Comparison of ENCODE assay signal across 9 cellular contexts in the genomic region with DNA sequence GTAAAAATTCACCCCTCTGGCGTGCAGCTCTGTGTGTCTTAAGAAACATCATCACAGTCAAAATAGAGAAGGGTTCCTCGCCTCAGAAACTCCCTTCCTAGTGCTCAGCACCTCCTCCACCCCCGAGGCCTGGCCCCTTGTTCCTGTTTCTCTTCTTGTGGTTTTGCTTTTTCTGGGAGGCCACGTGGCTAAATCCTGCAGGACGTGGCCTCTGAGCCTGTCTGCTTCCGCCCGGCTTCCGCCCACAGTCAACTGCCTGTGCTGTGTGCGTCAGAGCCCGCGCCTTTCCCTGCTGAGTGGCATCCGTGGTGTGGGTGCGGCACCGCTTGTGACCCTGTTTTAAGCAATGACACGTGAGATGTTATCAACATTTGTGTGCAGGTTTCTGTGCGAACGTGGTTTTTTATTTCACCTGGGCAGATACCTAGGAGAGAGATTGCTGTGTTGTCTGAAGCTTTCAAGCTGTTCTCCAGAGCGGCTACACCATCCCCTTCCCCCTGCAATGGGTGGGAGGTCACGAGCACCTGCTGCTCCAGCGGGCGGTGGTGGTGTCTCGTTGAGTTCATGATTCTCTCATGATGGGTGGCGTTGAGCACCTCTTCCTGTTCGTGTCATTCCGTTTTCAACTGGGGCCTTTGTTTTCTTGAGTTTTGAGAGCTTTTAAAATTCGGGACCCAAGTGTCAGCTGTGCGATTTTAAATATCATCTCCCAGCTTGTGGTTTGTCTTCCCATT. TPM values are rescaled to one million over a fixed set of nuclear protein-coding genes. Genes with fewer than 3 reads are reported as not detected.
DNase-seq lines count a peak whose midpoint lies in the region; ATAC-seq, FAIRE-seq and TF ChIP-seq lines count a peak whose summit lies in the region.
"Had no signal": no experiment of that assay in that cellular context is flagged by ENCODE, and none has a peak within 500 bp of the region (broad histone marks: within the 10 kb centered on the region; RNA-seq: fewer than 3 reads in every experiment).

No MANE protein-coding gene starts in this region.

- FAIRE-seq in H54 (lab: Jason Lieb, UNC), result no peak

- no peak overlapping the region for H3K9ac ChIP-seq in neural progenitor cell
- H3K9ac ChIP-seq in subcutaneous abdominal adipose tissue (ENCODE audit: low read length in 5 of 5), result peak overlapping the region in 1 of 5 donors; percentile 22

- TF ChIP-seq CTCF in neural progenitor cell (IDR thresholded peaks at IDR 0.05), result no peak

- H3K9me3 Mint-ChIP-seq in central memory CD8-positive, alpha-beta T cell, result no peaks in the 10 kb centered on the region
- no peaks in the 10 kb centered on the region for H3K9me3 Mint-ChIP-seq in neural progenitor cell

- no peaks in the 10 kb centered on the region for H3K27me3 Mint-ChIP-seq in central memory CD8-positive, alpha-beta T cell
- peaks cover 9% of the 10 kb centered on the region for H3K27me3 Mint-ChIP-seq in neural progenitor cell (ENCODE audit: insufficient read depth, low read depth)

- H3K4me1 Mint-ChIP-seq in central memory CD8-positive, alpha-beta T cell, result peaks cover 29% of the 10 kb centered on the region
- peaks cover 13% of the 10 kb centered on the region for H3K4me1 Mint-ChIP-seq in neural progenitor cell

- H3K27me3 ChIP-seq in neural progenitor cell, result no peaks in the 10 kb centered on the region
- no peaks in the 10 kb centered on the region for H3K27me3 ChIP-seq in subcutaneous abdominal adipose tissue (ENCODE audit: control insufficient read depth in 5 of 5, insufficient read depth in 4 of 5, low read length in 5 of 5)

- no peaks in the 10 kb centered on the region for H3K79me2 ChIP-seq in neural progenitor cell (ENCODE audit: low read depth)

- H4K20me1 ChIP-seq in neural progenitor cell (ENCODE audit: low read depth), result no peaks in the 10 kb centered on the region

- ATAC-seq in GM19324 (IDR thresholded peaks at IDR 0.05; ENCODE audit: low FRiP score, unreplicated experiment) (peak; percentile 59), HG03442 (IDR thresholded peaks at IDR 0.05; ENCODE audit: unreplicated experiment) (peak; percentile 68)
- ATAC-seq in central memory CD8-positive, alpha-beta T cell (replicated peaks; ENCODE audit: extremely low read depth, poor library complexity, severe bottlenecking), result peak; percentile 95

- no peak for TF ChIP-seq POLR2A in H54 (IDR thresholded peaks at IDR 0.05; ENCODE audit: low read depth, low read length)

- H3K9me3 ChIP-seq in neural progenitor cell (ENCODE audit: low read depth) (no peaks in the 10 kb centered on the region), subcutaneous abdominal adipose tissue (ENCODE audit: control insufficient read depth in 5 of 5, low read length in 5 of 5) (no peaks in the 10 kb centered on the region)

- no peak overlapping the region for H3K4me3 ChIP-seq in neural progenitor cell
- peak overlapping the region in 3 of 5 donors; percentile 28 to 33 (median 32) for H3K4me3 ChIP-seq in subcutaneous abdominal adipose tissue (ENCODE audit: low read depth in 1 of 5, low read length in 5 of 5)

- H3K27ac Mint-ChIP-seq in central memory CD8-positive, alpha-beta T cell (ENCODE audit: low read depth), result peak overlapping the region; percentile 95
- no peak overlapping the region for H3K27ac Mint-ChIP-seq in neural progenitor cell

- peak; percentile 79 for DNase-seq in activated CD4-positive, alpha-beta T cell treated with anti-CD3 and anti-CD28 coated beads for 1 hour
- peak; percentile 73 to 83 for DNase-seq in central memory CD8-positive, alpha-beta T cell (ENCODE audit: low spot score in 2 of 2)
- no peak for DNase-seq in neural progenitor cell (ENCODE audit: low spot score)
- no peak for DNase-seq in dedifferentiated amniotic fluid mesenchymal stem cell (ENCODE audit: extremely low spot score)
- DNase-seq in H54 (ENCODE audit: insufficient read length, low spot score), result no peak

- H3F3A ChIP-seq in neural progenitor cell (ENCODE audit: low read depth), result no peaks in the 10 kb centered on the region

- no peaks in the 10 kb centered on the region for H3K36me3 ChIP-seq in neural progenitor cell
- H3K36me3 ChIP-seq in subcutaneous abdominal adipose tissue (ENCODE audit: control insufficient read depth in 5 of 5, insufficient read depth in 5 of 5, low read length in 5 of 5), result peaks cover 6 to 90% (median 78%) of the 10 kb centered on the region in 5 donors

- H3K36me3 Mint-ChIP-seq in central memory CD8-positive, alpha-beta T cell (ENCODE audit: insufficient read depth), result peaks cover 20% of the 10 kb centered on the region
- peaks cover 17% of the 10 kb centered on the region for H3K36me3 Mint-ChIP-seq in neural progenitor cell

- peak overlapping the region; percentile 74 for H3K4me3 Mint-ChIP-seq in central memory CD8-positive, alpha-beta T cell
- peak overlapping the region; percentile 13 for H3K4me3 Mint-ChIP-seq in neural progenitor cell

- H3K4me2 ChIP-seq in neural progenitor cell, result no peak overlapping the region

- no peak overlapping the region for H2AFZ ChIP-seq in neural progenitor cell (replicated peaks)

- no peak overlapping the region for H3K27ac ChIP-seq in neural progenitor cell
- H3K27ac ChIP-seq in subcutaneous abdominal adipose tissue (ENCODE audit: low read depth, low read length), result no peak overlapping the region

- peaks cover 6% of the 10 kb centered on the region for H3K4me1 ChIP-seq in neural progenitor cell
- peaks cover 2 to 14% (median 7%) of the 10 kb centered on the region in 5 donors for H3K4me1 ChIP-seq in subcutaneous abdominal adipose tissue (ENCODE audit: control insufficient read depth in 5 of 5, insufficient read depth in 5 of 5, low read length in 5 of 5)

RNA-seq across cellular contexts. Expression of gene ACSF3, which starts 21.7 kb away (rescaled TPM):
- total RNA-seq in neural progenitor cell (ENCODE audit: low replicate concordance), result 14.5 and 25.9 TPM in 2 replicates

RNA-seq across cellular contexts. Expression of gene CDH15, which starts 56.2 kb away (rescaled TPM):
- total RNA-seq in neural progenitor cell (ENCODE audit: low replicate concordance), result not detected in 2 replicates
- total RNA-seq: T-helper 2 cell treated with Interferon-gamma antibody and Interleukin-4, amounts not matched to agents 100 ng/mL and 5 ng/mL, for 36 hours had no signal

Comparison
In these comparisons a context has a peak if more than half of its experiments do, and no peak if none do; other contexts are left out.
1. DNase-seq: peak in activated CD4-positive, alpha-beta T cell treated with anti-CD3 and anti-CD28 coated beads for 1 hour (single experiment) and central memory CD8-positive, alpha-beta T cell (2 of 2); none in neural progenitor cell (single experiment), dedifferentiated amniotic fluid mesenchymal stem cell (single experiment) and H54 (single experiment).
2. Peak in every context shown above with its lines, with median percentiles within 50 percentile points of each other: ATAC-seq.